ENCODE assay signal across 21 cellular contexts in genomic region chr6:87487555-87487954, GRCh38.
"Had no signal": no experiment of that assay in that cellular context is flagged by ENCODE, and none has a peak within 500 bp of the region (broad histone marks: within the 10 kb centered on the region; RNA-seq: fewer than 3 reads in every experiment).

No MANE protein-coding gene starts in this region.

- H3K27me3 ChIP-seq: ascending aorta, heart left ventricle, sigmoid colon, suprapubic skin, upper lobe of left lung had no signal

- DNase-seq: activated CD4-positive, alpha-beta memory T cell treated with anti-CD3 and anti-CD28 coated beads, Interleukin-2, amount 10 ng/mL, durations not matched to agents 7 days and 5 days; activated CD4-positive, alpha-beta T cell treated with anti-CD3 and anti-CD28 coated beads for 1 hour; activated CD8-positive, alpha-beta memory T cell treated with anti-CD3 and anti-CD28 coated beads, Interleukin-2, amount 50 U/mL, for 4 hours; activated naive CD4-positive, alpha-beta T cell; foreskin melanocyte; heart left ventricle; kidney; left ventricle myocardium inferior; sigmoid colon; stimulated activated CD4-positive, alpha-beta T cell treated with anti-CD3 and anti-CD28 coated beads, Interleukin-12 subunit alpha, Interleukin-12 subunit beta, amount 100 ng/mL, for 4 hours; stimulated activated naive CD8-positive, alpha-beta T cell treated with anti-CD3 and anti-CD28 coated beads, Interleukin-15, Interleukin-2, amounts not matched to agents 100 U/mL and 50 U/mL, for 24 hours; T-cell; T1000; upper lobe of left lung had no signal

- H3K27ac Mint-ChIP-seq: activated CD4-positive, alpha-beta memory T cell treated with anti-CD3 and anti-CD28 coated beads, Interleukin-2, amount 10 ng/mL, durations not matched to agents 7 days and 5 days; activated T-helper 1 cell treated with anti-CD3 and anti-CD28 coated beads, Interleukin-12 subunit alpha, Interleukin-12 subunit beta, Interleukin-2, Interleukin-4 antibody, amounts not matched to agents 30 ng/mL and 10 ng/mL and 1 ng/mL, durations not matched to agents 14 hours and 24 hours and 36 hours; dendritic cell treated with granulocyte-macrophage colony-stimulating factor and Interleukin-4, amounts not matched to agents 40 ng/mL and 50 ng/mL, for 4 days had no signal

- H3K4me3 ChIP-seq: ascending aorta, heart left ventricle, left ventricle myocardium inferior, sigmoid colon, suprapubic skin, upper lobe of left lung had no signal

- H3K4me3 Mint-ChIP-seq: activated CD4-positive, alpha-beta memory T cell treated with anti-CD3 and anti-CD28 coated beads, Interleukin-2, amount 10 ng/mL, durations not matched to agents 7 days and 5 days; activated T-helper 1 cell treated with anti-CD3 and anti-CD28 coated beads, Interleukin-12 subunit alpha, Interleukin-12 subunit beta, Interleukin-2, Interleukin-4 antibody, amounts not matched to agents 30 ng/mL and 10 ng/mL and 1 ng/mL, durations not matched to agents 14 hours and 24 hours and 36 hours; central memory CD8-positive, alpha-beta T cell; dendritic cell treated with granulocyte-macrophage colony-stimulating factor and Interleukin-4, amounts not matched to agents 40 ng/mL and 50 ng/mL, for 4 days; memory B cell; T-cell had no signal

- H3K9me3 ChIP-seq: ascending aorta, heart left ventricle, left ventricle myocardium inferior, sigmoid colon, suprapubic skin, upper lobe of left lung had no signal

- ATAC-seq: esophagus mucosa; heart left ventricle; stimulated activated naive CD8-positive, alpha-beta T cell treated with anti-CD3 and anti-CD28 coated beads, Interleukin-15, Interleukin-2, amounts not matched to agents 100 U/mL and 50 U/mL, for 24 hours; T-cell had no signal

- H3K4me1 ChIP-seq: ascending aorta, sigmoid colon, suprapubic skin had no signal

- H3K9me3 Mint-ChIP-seq: activated CD4-positive, alpha-beta memory T cell treated with anti-CD3 and anti-CD28 coated beads, Interleukin-2, amount 10 ng/mL, durations not matched to agents 7 days and 5 days; activated T-helper 1 cell treated with anti-CD3 and anti-CD28 coated beads, Interleukin-12 subunit alpha, Interleukin-12 subunit beta, Interleukin-2, Interleukin-4 antibody, amounts not matched to agents 30 ng/mL and 10 ng/mL and 1 ng/mL, durations not matched to agents 14 hours and 24 hours and 36 hours; central memory CD8-positive, alpha-beta T cell; dendritic cell treated with granulocyte-macrophage colony-stimulating factor and Interleukin-4, amounts not matched to agents 40 ng/mL and 50 ng/mL, for 4 days; memory B cell; T-cell had no signal

- H3K27ac ChIP-seq: ascending aorta, heart left ventricle, left ventricle myocardium inferior, sigmoid colon, suprapubic skin, upper lobe of left lung had no signal

- H3K27me3 Mint-ChIP-seq: activated CD4-positive, alpha-beta memory T cell treated with anti-CD3 and anti-CD28 coated beads, Interleukin-2, amount 10 ng/mL, durations not matched to agents 7 days and 5 days; central memory CD8-positive, alpha-beta T cell; dendritic cell treated with granulocyte-macrophage colony-stimulating factor and Interleukin-4, amounts not matched to agents 40 ng/mL and 50 ng/mL, for 4 days; memory B cell; T-cell had no signal

- FAIRE-seq: kidney had no signal
